Comparison of ENCODE assay signal across 20 cellular contexts in the genomic region with DNA sequence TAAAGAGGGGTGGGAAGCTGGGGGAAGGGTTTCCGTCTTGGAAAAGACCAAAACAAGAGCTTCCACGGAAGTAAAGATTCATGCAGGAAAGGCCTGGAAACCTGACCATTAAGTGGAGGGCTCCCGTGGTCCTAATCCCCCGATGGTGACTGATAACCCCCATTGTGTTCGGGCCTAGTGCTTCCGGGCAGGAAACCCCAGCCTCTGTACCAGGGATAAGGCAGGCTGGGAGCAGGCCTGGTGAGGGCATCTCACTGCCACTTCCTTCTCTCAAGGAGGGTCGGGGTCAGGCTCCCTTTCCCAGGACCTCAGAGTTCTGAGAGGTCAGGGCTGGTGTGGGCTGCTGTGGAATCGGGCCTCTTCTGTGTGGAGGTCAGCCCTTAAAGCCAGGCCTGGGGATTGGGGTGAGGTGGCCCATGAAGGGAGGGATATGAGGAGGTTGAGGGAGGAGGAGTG.
A peak's percentile ranks its signal among the peaks of the same experiment; 100 is the strongest.
DNase-seq lines count a peak whose midpoint lies in the region; ATAC-seq and TF ChIP-seq lines count a peak whose summit lies in the region.
"Had no signal": no experiment of that assay in that cellular context is flagged by ENCODE, and none has a peak within 500 bp of the region (broad histone marks: within the 10 kb centered on the region; RNA-seq: fewer than 3 reads in every experiment).

No MANE protein-coding gene starts in this region.

- TF ChIP-seq POLR2A in esophagus muscularis mucosa (IDR thresholded peaks at IDR 0.05; ENCODE audit: low read depth) = no peak

- 70% methylated on average over 8 of the region's 8 CpGs for WGBS in esophagus muscularis mucosa
- 76 to 80% methylated on average over 8 of the region's 8 CpGs for WGBS in aorta, 2 donors

- intact Hi-C loops in left cardiac atrium (cut with DNase I) = no loop called here
- intact Hi-C loops in Right ventricle myocardium inferior (cut with DNase I) = no loop called here
- intact Hi-C loops in esophagus muscularis mucosa (cut with DNase I) = no loop called here
- intact Hi-C loops in aorta (cut with DNase I) = no loop called here

- DNase-seq in left cardiac atrium (peak; percentile 54), Right ventricle myocardium inferior (ENCODE audit: missing footprints) (no peak), esophagus muscularis mucosa (ENCODE audit: extremely low spot score) (peak; percentile 83), nephron progenitor cell (no peak), aorta (no peak), omental fat pad (ENCODE audit: low spot score) (no peak)
- DNase-seq: CD4-positive, CD25-positive, alpha-beta regulatory T cell; EL; GM23248; NCI-H1436 treated with DMSO at 0.1 percent for 48 hours; NCI-H2081; NCI-H510A treated with DMSO at 0.1 percent for 48 hours; NCI-H82; PC-3 had no signal

- TF ChIP-seq EP300 in esophagus muscularis mucosa (IDR thresholded peaks at IDR 0.05) = no peak

- H3K27me3 Mint-ChIP-seq in nephron progenitor cell (ENCODE audit: low read depth, poor library complexity) = peaks cover 8% of the 10 kb centered on the region
- H3K27me3 Mint-ChIP-seq: CD4-positive, CD25-positive, alpha-beta regulatory T cell had no signal

- peaks cover 27% of the 10 kb centered on the region for H3K9me3 Mint-ChIP-seq in nephron progenitor cell

- peak overlapping the region; percentile 16 for H3K27ac Mint-ChIP-seq in nephron progenitor cell
- H3K27ac Mint-ChIP-seq: B cell; CD4-positive, CD25-positive, alpha-beta regulatory T cell had no signal

- no peak overlapping the region for H3K4me3 Mint-ChIP-seq in nephron progenitor cell
- H3K4me3 Mint-ChIP-seq: B cell; CD4-positive, CD25-positive, alpha-beta regulatory T cell had no signal

- H3K4me1 ChIP-seq in esophagus muscularis mucosa (no peaks in the 10 kb centered on the region), aorta (ENCODE audit: control insufficient read depth in 1 of 2, insufficient read depth in 2 of 2, low read length in 2 of 2) (no peaks in the 10 kb centered on the region)

- no peaks in the 10 kb centered on the region for H3K9me3 ChIP-seq in esophagus muscularis mucosa
- peaks cover 2% of the 10 kb centered on the region for H3K9me3 ChIP-seq in aorta (ENCODE audit: control insufficient read depth, low read length)

- H3K36me3 Mint-ChIP-seq in nephron progenitor cell (ENCODE audit: low read depth) = peaks cover 17% of the 10 kb centered on the region
- H3K36me3 Mint-ChIP-seq: CD4-positive, CD25-positive, alpha-beta regulatory T cell had no signal

- H3K27me3 ChIP-seq in esophagus muscularis mucosa (no peaks in the 10 kb centered on the region), aorta (ENCODE audit: control insufficient read depth in 1 of 2, insufficient read depth in 2 of 2, low read length in 1 of 2) (no peaks in the 10 kb centered on the region)

- no peaks in the 10 kb centered on the region for H3K4me1 Mint-ChIP-seq in nephron progenitor cell
- H3K4me1 Mint-ChIP-seq: B cell had no signal

- ATAC-seq in left cardiac atrium (peak; percentile 23 to 62), Right ventricle myocardium inferior (no peak), aorta (ENCODE audit: low FRiP score) (peak; percentile 54), HG02678 (IDR thresholded peaks at IDR 0.05; ENCODE audit: unreplicated experiment) (no peak), omental fat pad (ENCODE audit: low FRiP score) (no peak)
- ATAC-seq in activated CD4-positive, CD25-positive, alpha-beta regulatory T cell treated with anti-CD3 and anti-CD28 coated beads, Interleukin-2, amount 50 U/mL, for 24 hours = no peak
- ATAC-seq: PC-3 had no signal

- no peaks in the 10 kb centered on the region for H3K36me3 ChIP-seq in esophagus muscularis mucosa
- H3K36me3 ChIP-seq in aorta (ENCODE audit: control insufficient read depth in 1 of 2, insufficient read depth in 2 of 2, low read length in 1 of 2) = no peaks in the 10 kb centered on the region

- TF ChIP-seq CTCF in esophagus muscularis mucosa (IDR thresholded peaks at IDR 0.05) = no peak
- TF ChIP-seq CTCF in nephron progenitor cell (IDR thresholded peaks at IDR 0.05) = no peak
- TF ChIP-seq CTCF in omental fat pad (IDR thresholded peaks at IDR 0.05) = no peak

- no peak overlapping the region for H3K4me3 ChIP-seq in esophagus muscularis mucosa
- no peak overlapping the region for H3K4me3 ChIP-seq in aorta (ENCODE audit: low read length in 2 of 2)
- H3K4me3 ChIP-seq: GM23248 had no signal

- H3K27ac ChIP-seq in esophagus muscularis mucosa (replicated peaks in 1 of 4) = no peak overlapping the region
- no peak overlapping the region for H3K27ac ChIP-seq in aorta (ENCODE audit: low read depth in 1 of 2, low read length in 2 of 2)
- H3K27ac ChIP-seq: 22Rv1, GM23248, KMS-11, RWPE1 had no signal

Comparison
In these comparisons a context has a peak if more than half of its experiments do, and no peak if none do; other contexts are left out.
1. ATAC-seq: peak in left cardiac atrium (2 of 2) and aorta (single experiment); none in Right ventricle myocardium inferior (single experiment), HG02678 (single experiment), activated CD4-positive, CD25-positive, alpha-beta regulatory T cell treated with anti-CD3 and anti-CD28 coated beads, Interleukin-2, amount 50 U/mL, for 24 hours (0 of 2) and omental fat pad (single experiment).
2. DNase-seq: peak in left cardiac atrium (single experiment) and esophagus muscularis mucosa (single experiment); none in Right ventricle myocardium inferior (single experiment), nephron progenitor cell (single experiment), aorta (0 of 2) and omental fat pad (single experiment).